ENCODE assay signal across 1 cellular context in the genomic region with DNA sequence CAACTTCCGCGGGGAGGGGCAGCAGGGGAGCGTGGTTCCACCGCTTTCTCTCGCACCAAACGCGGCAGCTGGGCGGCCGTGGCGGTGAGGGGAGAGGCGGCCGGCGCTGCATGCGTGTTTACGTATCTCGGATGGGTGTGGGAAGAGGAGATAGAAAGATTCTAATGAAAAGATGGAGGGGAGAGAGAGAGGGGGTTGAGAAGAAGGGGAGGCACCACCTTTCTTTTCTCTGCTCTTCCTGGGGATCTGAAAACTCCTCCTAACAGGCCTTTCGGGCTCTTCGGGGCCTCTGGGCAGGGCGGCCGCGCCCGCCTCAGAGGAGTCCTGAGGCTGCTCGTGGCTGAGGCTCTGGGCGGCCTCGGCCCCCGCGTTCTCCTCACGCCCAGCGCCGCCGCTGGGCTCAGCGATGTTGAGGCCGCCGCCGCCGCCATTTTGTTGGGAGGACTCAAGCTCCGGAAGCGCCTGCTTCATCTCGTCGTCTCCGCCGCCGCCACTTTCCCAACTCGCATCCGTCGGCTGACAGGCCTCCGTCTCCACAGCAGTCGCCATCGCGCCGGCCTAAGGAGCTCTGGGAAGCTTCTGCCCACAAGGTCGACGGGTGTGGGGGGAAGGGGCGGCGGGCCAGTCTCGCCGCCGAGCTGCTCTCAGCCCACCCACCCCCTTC.
TF ChIP-seq lines count a peak whose summit lies in the region.

No MANE protein-coding gene starts in this region.

TF ChIP-seq in H1, 55 proteins besides CTCF, POLR2A, EP300 and RAD21 (continued from another document):
- TF ChIP-seq SP1 (IDR thresholded peaks at IDR 0.05; ENCODE audit: low read depth, low read length) (peak; percentile 18; the same call in 1 of the 2 replicates), POU5F1 (IDR thresholded peaks at IDR 0.05; ENCODE audit: low read depth, low read length) (no peak), TBP (IDR thresholded peaks at IDR 0.05; ENCODE audit: low read depth, low read length) (peak; percentile 41), RFX5 (IDR thresholded peaks at IDR 0.05; ENCODE audit: borderline replicate concordance, low read depth, low read length) (no peak), HDAC2 (IDR thresholded peaks at IDR 0.05; ENCODE audit: borderline replicate concordance in 1 of 2, low read depth in 2 of 2, low read length in 2 of 2) (0 out of 4 replicates have a peak, but pooled peaks of 1 of the 2 experiments have one; percentile 39), EGR1 (IDR thresholded peaks at IDR 0.05; ENCODE audit: borderline replicate concordance, low read depth, low read length) (0 out of 2 replicates have a peak, but pooled peaks have one; percentile 3), CBX8 (IDR thresholded peaks at IDR 0.05; ENCODE audit: borderline replicate concordance, low read depth, low read length) (no peak), HDAC6 (IDR thresholded peaks at IDR 0.05; ENCODE audit: low read depth, low read length) (no peak), MAFK (IDR thresholded peaks at IDR 0.05; ENCODE audit: low read depth, low read length) (no peak), KDM1A (IDR thresholded peaks at IDR 0.05; ENCODE audit: borderline replicate concordance, low read length) (no peak), ASH2L (IDR thresholded peaks at IDR 0.05; ENCODE audit: low read length) (no peak), JUND (IDR thresholded peaks at IDR 0.05; ENCODE audit: low read length) (no peak), RBBP5 (IDR thresholded peaks at IDR 0.05; ENCODE audit: borderline replicate concordance, low read depth, low read length) (peak; percentile 81; the same call in 1 of the 2 replicates), POLR2AphosphoS5 (IDR thresholded peaks at IDR 0.05; ENCODE audit: low read depth, low read length) (peak; percentile 93), GABPA (IDR thresholded peaks at IDR 0.05; ENCODE audit: borderline replicate concordance, insufficient read depth, low read length) (no peak), SIN3A (conservative IDR thresholded peaks at IDR 0.05 in 1 of 2, IDR thresholded peaks at IDR 0.05 in 1 of 2; ENCODE audit: low read depth in 1 of 2, low read length in 2 of 2) (0 out of 4 replicates have a peak, but pooled peaks of 1 of the 2 experiments have one; percentile 39), SAP30 (IDR thresholded peaks at IDR 0.05; ENCODE audit: insufficient read depth, insufficient replicate concordance, low read length) (no peak), CEBPB (IDR thresholded peaks at IDR 0.05; ENCODE audit: low read depth, low read length) (no peak), CBX5 (IDR thresholded peaks at IDR 0.05; ENCODE audit: low read depth, low read length) (no peak), PHF8 (conservative IDR thresholded peaks at IDR 0.05; ENCODE audit: low read depth, low read length) (peak; percentile 83), SRF (IDR thresholded peaks at IDR 0.05; ENCODE audit: low read depth, low read length) (no peak), TCF12 (IDR thresholded peaks at IDR 0.05; ENCODE audit: low read depth, low read length) (no peak), TAF1 (IDR thresholded peaks at IDR 0.05; ENCODE audit: low read depth, low read length) (peak; percentile 77), KDM4A (IDR thresholded peaks at IDR 0.05; ENCODE audit: low read depth, low read length, severe bottlenecking) (peak; percentile 95)
- TF ChIP-seq, protein P1, sequence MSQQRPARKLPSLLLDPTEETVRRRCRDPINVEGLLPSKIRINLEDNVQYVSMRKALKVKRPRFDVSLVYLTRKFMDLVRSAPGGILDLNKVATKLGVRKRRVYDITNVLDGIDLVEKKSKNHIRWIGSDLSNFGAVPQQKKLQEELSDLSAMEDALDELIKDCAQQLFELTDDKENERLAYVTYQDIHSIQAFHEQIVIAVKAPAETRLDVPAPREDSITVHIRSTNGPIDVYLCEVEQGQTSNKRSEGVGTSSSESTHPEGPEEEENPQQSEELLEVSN (IDR thresholded peaks at IDR 0.05), result no peak; the same call in 1 of the 2 replicates
- TF ChIP-seq, protein P2, sequence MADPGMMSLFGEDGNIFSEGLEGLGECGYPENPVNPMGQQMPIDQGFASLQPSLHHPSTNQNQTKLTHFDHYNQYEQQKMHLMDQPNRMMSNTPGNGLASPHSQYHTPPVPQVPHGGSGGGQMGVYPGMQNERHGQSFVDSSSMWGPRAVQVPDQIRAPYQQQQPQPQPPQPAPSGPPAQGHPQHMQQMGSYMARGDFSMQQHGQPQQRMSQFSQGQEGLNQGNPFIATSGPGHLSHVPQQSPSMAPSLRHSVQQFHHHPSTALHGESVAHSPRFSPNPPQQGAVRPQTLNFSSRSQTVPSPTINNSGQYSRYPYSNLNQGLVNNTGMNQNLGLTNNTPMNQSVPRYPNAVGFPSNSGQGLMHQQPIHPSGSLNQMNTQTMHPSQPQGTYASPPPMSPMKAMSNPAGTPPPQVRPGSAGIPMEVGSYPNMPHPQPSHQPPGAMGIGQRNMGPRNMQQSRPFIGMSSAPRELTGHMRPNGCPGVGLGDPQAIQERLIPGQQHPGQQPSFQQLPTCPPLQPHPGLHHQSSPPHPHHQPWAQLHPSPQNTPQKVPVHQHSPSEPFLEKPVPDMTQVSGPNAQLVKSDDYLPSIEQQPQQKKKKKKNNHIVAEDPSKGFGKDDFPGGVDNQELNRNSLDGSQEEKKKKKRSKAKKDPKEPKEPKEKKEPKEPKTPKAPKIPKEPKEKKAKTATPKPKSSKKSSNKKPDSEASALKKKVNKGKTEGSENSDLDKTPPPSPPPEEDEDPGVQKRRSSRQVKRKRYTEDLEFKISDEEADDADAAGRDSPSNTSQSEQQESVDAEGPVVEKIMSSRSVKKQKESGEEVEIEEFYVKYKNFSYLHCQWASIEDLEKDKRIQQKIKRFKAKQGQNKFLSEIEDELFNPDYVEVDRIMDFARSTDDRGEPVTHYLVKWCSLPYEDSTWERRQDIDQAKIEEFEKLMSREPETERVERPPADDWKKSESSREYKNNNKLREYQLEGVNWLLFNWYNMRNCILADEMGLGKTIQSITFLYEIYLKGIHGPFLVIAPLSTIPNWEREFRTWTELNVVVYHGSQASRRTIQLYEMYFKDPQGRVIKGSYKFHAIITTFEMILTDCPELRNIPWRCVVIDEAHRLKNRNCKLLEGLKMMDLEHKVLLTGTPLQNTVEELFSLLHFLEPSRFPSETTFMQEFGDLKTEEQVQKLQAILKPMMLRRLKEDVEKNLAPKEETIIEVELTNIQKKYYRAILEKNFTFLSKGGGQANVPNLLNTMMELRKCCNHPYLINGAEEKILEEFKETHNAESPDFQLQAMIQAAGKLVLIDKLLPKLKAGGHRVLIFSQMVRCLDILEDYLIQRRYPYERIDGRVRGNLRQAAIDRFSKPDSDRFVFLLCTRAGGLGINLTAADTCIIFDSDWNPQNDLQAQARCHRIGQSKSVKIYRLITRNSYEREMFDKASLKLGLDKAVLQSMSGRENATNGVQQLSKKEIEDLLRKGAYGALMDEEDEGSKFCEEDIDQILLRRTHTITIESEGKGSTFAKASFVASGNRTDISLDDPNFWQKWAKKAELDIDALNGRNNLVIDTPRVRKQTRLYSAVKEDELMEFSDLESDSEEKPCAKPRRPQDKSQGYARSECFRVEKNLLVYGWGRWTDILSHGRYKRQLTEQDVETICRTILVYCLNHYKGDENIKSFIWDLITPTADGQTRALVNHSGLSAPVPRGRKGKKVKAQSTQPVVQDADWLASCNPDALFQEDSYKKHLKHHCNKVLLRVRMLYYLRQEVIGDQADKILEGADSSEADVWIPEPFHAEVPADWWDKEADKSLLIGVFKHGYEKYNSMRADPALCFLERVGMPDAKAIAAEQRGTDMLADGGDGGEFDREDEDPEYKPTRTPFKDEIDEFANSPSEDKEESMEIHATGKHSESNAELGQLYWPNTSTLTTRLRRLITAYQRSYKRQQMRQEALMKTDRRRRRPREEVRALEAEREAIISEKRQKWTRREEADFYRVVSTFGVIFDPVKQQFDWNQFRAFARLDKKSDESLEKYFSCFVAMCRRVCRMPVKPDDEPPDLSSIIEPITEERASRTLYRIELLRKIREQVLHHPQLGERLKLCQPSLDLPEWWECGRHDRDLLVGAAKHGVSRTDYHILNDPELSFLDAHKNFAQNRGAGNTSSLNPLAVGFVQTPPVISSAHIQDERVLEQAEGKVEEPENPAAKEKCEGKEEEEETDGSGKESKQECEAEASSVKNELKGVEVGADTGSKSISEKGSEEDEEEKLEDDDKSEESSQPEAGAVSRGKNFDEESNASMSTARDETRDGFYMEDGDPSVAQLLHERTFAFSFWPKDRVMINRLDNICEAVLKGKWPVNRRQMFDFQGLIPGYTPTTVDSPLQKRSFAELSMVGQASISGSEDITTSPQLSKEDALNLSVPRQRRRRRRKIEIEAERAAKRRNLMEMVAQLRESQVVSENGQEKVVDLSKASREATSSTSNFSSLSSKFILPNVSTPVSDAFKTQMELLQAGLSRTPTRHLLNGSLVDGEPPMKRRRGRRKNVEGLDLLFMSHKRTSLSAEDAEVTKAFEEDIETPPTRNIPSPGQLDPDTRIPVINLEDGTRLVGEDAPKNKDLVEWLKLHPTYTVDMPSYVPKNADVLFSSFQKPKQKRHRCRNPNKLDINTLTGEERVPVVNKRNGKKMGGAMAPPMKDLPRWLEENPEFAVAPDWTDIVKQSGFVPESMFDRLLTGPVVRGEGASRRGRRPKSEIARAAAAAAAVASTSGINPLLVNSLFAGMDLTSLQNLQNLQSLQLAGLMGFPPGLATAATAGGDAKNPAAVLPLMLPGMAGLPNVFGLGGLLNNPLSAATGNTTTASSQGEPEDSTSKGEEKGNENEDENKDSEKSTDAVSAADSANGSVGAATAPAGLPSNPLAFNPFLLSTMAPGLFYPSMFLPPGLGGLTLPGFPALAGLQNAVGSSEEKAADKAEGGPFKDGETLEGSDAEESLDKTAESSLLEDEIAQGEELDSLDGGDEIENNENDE (IDR thresholded peaks at IDR 0.05; ENCODE audit: insufficient replicate concordance, low read length), result no peak
- TF ChIP-seq, protein P3, sequence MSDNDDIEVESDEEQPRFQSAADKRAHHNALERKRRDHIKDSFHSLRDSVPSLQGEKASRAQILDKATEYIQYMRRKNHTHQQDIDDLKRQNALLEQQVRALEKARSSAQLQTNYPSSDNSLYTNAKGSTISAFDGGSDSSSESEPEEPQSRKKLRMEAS (IDR thresholded peaks at IDR 0.05), result peak; percentile 26; the same call in 1 of the 2 replicates
